ENCODE assay signal across 32 cellular contexts in the genomic region with DNA sequence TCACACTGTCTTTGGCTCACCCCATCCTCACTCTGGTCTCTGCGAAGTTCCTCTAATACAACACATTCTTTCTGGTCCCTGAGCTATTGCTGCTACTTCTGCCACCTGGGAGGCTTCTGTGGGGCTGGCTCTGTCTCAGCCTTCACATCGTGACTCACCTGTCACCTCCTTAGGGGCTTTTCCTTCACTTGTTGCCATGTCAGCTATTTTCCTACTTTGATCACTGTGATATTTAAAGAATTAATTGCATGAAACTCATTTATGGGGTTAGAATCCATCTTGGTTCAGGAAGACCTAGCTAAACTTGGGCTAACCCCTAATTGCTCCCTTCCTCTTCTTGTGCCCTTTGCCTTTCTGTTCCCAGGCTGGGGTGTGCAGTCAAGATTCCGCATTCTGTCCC.
"Had no signal": no experiment of that assay in that cellular context is flagged by ENCODE, and none has a peak within 500 bp of the region (broad histone marks: within the 10 kb centered on the region; RNA-seq: fewer than 3 reads in every experiment).

No MANE protein-coding gene starts in this region.

- H3K36me3 ChIP-seq: ovary, spleen, suprapubic skin, tibial artery, transverse colon, upper lobe of right lung, uterus had no signal

- H3K36me3 Mint-ChIP-seq: naive thymus-derived CD8-positive, alpha-beta T cell; natural killer cell treated with Interleukin-12 subunit alpha and Interleukin-12 subunit beta and Interleukin-15 and Interleukin-18, amount 100 ng/mL, for 72 hours; stimulated activated memory B cell treated with anti-CD40 and anti-IgM and Interleukin-4, amounts not matched to agents 10 μg/mL and 1 μg/mL and 100 μg/mL, for 72 hours; type B pancreatic cell had no signal

- H2AFZ ChIP-seq: parathyroid adenoma had no signal

- H3K4me3 Mint-ChIP-seq: naive thymus-derived CD8-positive, alpha-beta T cell; natural killer cell treated with Interleukin-12 subunit alpha and Interleukin-12 subunit beta and Interleukin-15 and Interleukin-18, amount 100 ng/mL, for 72 hours; nephron progenitor cell; neural crest cell; stimulated activated memory B cell treated with anti-CD40 and anti-IgM and Interleukin-4, amounts not matched to agents 10 μg/mL and 1 μg/mL and 100 μg/mL, for 72 hours; stimulated activated naive CD8-positive, alpha-beta T cell treated with anti-CD3 and anti-CD28 coated beads, Interleukin-15, amount 100 ng/mL, for 72 hours; type B pancreatic cell had no signal

- H3K9me3 ChIP-seq: ovary, psoas muscle, suprapubic skin, testis, tibial artery, transverse colon, upper lobe of right lung, uterus had no signal

- H3K4me1 ChIP-seq: parathyroid adenoma, psoas muscle, spleen, suprapubic skin, tibial artery, transverse colon, upper lobe of right lung, uterus had no signal

- H3K9ac ChIP-seq: parathyroid adenoma had no signal

- H3K27me3 Mint-ChIP-seq: natural killer cell treated with Interleukin-12 subunit alpha and Interleukin-12 subunit beta and Interleukin-15 and Interleukin-18, amount 100 ng/mL, for 72 hours; progenitor cell of endocrine pancreas; stimulated activated memory B cell treated with anti-CD40 and anti-IgM and Interleukin-4, amounts not matched to agents 10 μg/mL and 1 μg/mL and 100 μg/mL, for 72 hours; stimulated activated naive CD8-positive, alpha-beta T cell treated with anti-CD3 and anti-CD28 coated beads, Interleukin-15, amount 100 ng/mL, for 72 hours had no signal

- H3K27ac Mint-ChIP-seq: naive thymus-derived CD8-positive, alpha-beta T cell; natural killer cell treated with Interleukin-12 subunit alpha and Interleukin-12 subunit beta and Interleukin-15 and Interleukin-18, amount 100 ng/mL, for 72 hours; nephron progenitor cell; progenitor cell of endocrine pancreas; stimulated activated memory B cell treated with anti-CD40 and anti-IgM and Interleukin-4, amounts not matched to agents 10 μg/mL and 1 μg/mL and 100 μg/mL, for 72 hours; stimulated activated naive CD8-positive, alpha-beta T cell treated with anti-CD3 and anti-CD28 coated beads, Interleukin-15, amount 100 ng/mL, for 72 hours; type B pancreatic cell had no signal

- H3K27ac ChIP-seq: ovary, parathyroid adenoma, psoas muscle, skin epidermis, spleen, suprapubic skin, testis, tibial artery, transverse colon, upper lobe of right lung, uterus had no signal

- H3K27me3 ChIP-seq: ovary, spleen, suprapubic skin, testis, tibial artery, transverse colon, upper lobe of right lung, uterus had no signal

- ATAC-seq: naive thymus-derived CD8-positive, alpha-beta T cell; psoas muscle; right cardiac atrium; sciatic nerve; stimulated activated memory B cell treated with anti-CD40 and anti-IgM and Interleukin-4, amounts not matched to agents 10 μg/mL and 1 μg/mL and 100 μg/mL, for 72 hours; stimulated activated naive CD8-positive, alpha-beta T cell treated with anti-CD3 and anti-CD28 coated beads, Interleukin-15, amount 100 ng/mL, for 72 hours; stimulated activated naive CD8-positive, alpha-beta T cell treated with anti-CD3 and anti-CD28 coated beads, Interleukin-15, Interleukin-2, amounts not matched to agents 100 U/mL and 50 U/mL, for 24 hours; upper lobe of right lung had no signal

- H3K9me3 Mint-ChIP-seq: nephron progenitor cell; neural crest cell; stimulated activated memory B cell treated with anti-CD40 and anti-IgM and Interleukin-4, amounts not matched to agents 10 μg/mL and 1 μg/mL and 100 μg/mL, for 72 hours had no signal

- DNase-seq: naive thymus-derived CD8-positive, alpha-beta T cell; nephron progenitor cell; occipital lobe; ovary; posterior cingulate gyrus; psoas muscle; right cardiac atrium; spleen; stimulated activated CD4-positive, alpha-beta T cell treated with anti-CD3 and anti-CD28 coated beads, Interleukin-12 subunit alpha, Interleukin-12 subunit beta, amount 100 ng/mL, for 4 hours; stimulated activated CD4-positive, alpha-beta T cell treated with anti-CD3 and anti-CD28 coated beads, Interleukin-1b, Interleukin-23, amount 100 ng/mL, for 48 hours; stimulated activated CD4-positive, alpha-beta T cell treated with anti-CD3 and anti-CD28 coated beads, Interleukin-4, amount 100 ng/mL, for 1 hour; stimulated activated CD4-positive, alpha-beta T cell treated with anti-CD3 and anti-CD28 coated beads, Interleukin-4, amount 100 ng/mL, for 4 hours; stimulated activated CD8-positive, alpha-beta memory T cell treated with anti-CD3 and anti-CD28 coated beads, Interleukin-4, amount 100 ng/mL, for 48 hours; stimulated activated naive CD4-positive, alpha-beta T cell; stimulated activated naive CD8-positive, alpha-beta T cell treated with anti-CD3 and anti-CD28 coated beads, Interleukin-15, amount 100 ng/mL, for 72 hours; stimulated activated naive CD8-positive, alpha-beta T cell treated with anti-CD3 and anti-CD28 coated beads, Interleukin-15, Interleukin-2, amounts not matched to agents 100 U/mL and 50 U/mL, for 24 hours; substantia nigra; testis; tibial artery; transverse colon; upper lobe of right lung; uterus had no signal

- H3K4me1 Mint-ChIP-seq: naive thymus-derived CD8-positive, alpha-beta T cell; neural crest cell; stimulated activated memory B cell treated with anti-CD40 and anti-IgM and Interleukin-4, amounts not matched to agents 10 μg/mL and 1 μg/mL and 100 μg/mL, for 72 hours; stimulated activated naive CD8-positive, alpha-beta T cell treated with anti-CD3 and anti-CD28 coated beads, Interleukin-15, amount 100 ng/mL, for 72 hours had no signal

- H3K79me2 ChIP-seq: parathyroid adenoma had no signal

- H3K4me3 ChIP-seq: ovary, psoas muscle, skin epidermis, smooth muscle cell, spleen, suprapubic skin, testis, tibial artery, transverse colon, upper lobe of right lung, uterus had no signal

- H3K4me2 ChIP-seq: smooth muscle cell had no signal
